Comparison of ENCODE assay signal across 8 cellular contexts in genomic region chr2:64609229-64609994, GRCh38. TPM values are rescaled to one million over a fixed set of nuclear protein-coding genes. Genes with fewer than 3 reads are reported as not detected.
DNase-seq lines count a peak whose midpoint lies in the region; ATAC-seq lines count a peak whose summit lies in the region.

No MANE protein-coding gene starts in this region.

- peak; percentile 45 for ATAC-seq in GM21390 (IDR thresholded peaks at IDR 0.05; ENCODE audit: unreplicated experiment)

- H3K4me3 ChIP-seq in MG63, result peak overlapping the region; percentile 40
- H3K4me3 ChIP-seq in esophagus (ENCODE audit: low read depth in 1 of 2, low read length in 2 of 2), result peak overlapping the region; percentile 57 to 60
- peak overlapping the region; percentile 63 to 73 for H3K4me3 ChIP-seq in mucosa of rectum (ENCODE audit: low read length in 2 of 2)

- no peaks in the 10 kb centered on the region for H3K36me3 ChIP-seq in MG63
- H3K36me3 ChIP-seq in esophagus (ENCODE audit: control insufficient read depth in 2 of 2, insufficient read depth in 2 of 2, low read length in 1 of 2), result no peaks in the 10 kb centered on the region
- no peaks in the 10 kb centered on the region for H3K36me3 ChIP-seq in mucosa of rectum (ENCODE audit: control insufficient read depth in 2 of 2, insufficient read depth in 2 of 2, low read length in 2 of 2)

- H3K27ac ChIP-seq in esophagus (ENCODE audit: low read depth in 2 of 2, low read length in 1 of 2), result peak overlapping the region; percentile 65 to 87
- H3K27ac ChIP-seq in mucosa of rectum (ENCODE audit: low read depth in 2 of 2, low read length in 2 of 2), result peak overlapping the region; percentile 46 to 65

- peak overlapping the region; percentile 83 to 85 for H3K9ac ChIP-seq in mucosa of rectum (ENCODE audit: low read depth in 1 of 2, low read length in 2 of 2)

- DNase-seq in DMS114 treated with DMSO at 0.1 percent for 48 hours (lab: John Stamatoyannopoulos, UW; ENCODE audit: unreplicated experiment) (peak; percentile 12), MG63 (peak; percentile 61), COR-L47 (lab: John Stamatoyannopoulos, UW) (no peak)
- DNase-seq in activated CD8-positive, alpha-beta memory T cell treated with anti-CD3 and anti-CD28 coated beads for 48 hours (ENCODE audit: low read depth in 2 of 3, low spot score in 2 of 3), result peak; percentile 37 to 51 (median 49)
- DNase-seq in stimulated activated naive CD4-positive, alpha-beta T cell treated with Interleukin-2 at 50 U/mL for 16 hours (lab: John Stamatoyannopoulos, UW), result peak; percentile 39

- no peaks in the 10 kb centered on the region for H3K27me3 ChIP-seq in MG63
- H3K27me3 ChIP-seq in esophagus (ENCODE audit: control insufficient read depth in 1 of 2, insufficient read depth in 2 of 2, low read length in 2 of 2), result no peaks in the 10 kb centered on the region
- H3K27me3 ChIP-seq in mucosa of rectum (ENCODE audit: control insufficient read depth in 2 of 2, insufficient read depth in 2 of 2, low read length in 2 of 2), result no peaks in the 10 kb centered on the region

- 10 to 12% methylated on average over 41 to 73 of the region's 73 CpGs for WGBS in esophagus, 2 donors

- H3K4me1 ChIP-seq in esophagus (ENCODE audit: control insufficient read depth in 2 of 2, insufficient read depth in 2 of 2, low read length in 1 of 2), result peaks cover 2 to 12% of the 10 kb centered on the region in 2 donors
- peaks cover 41 to 45% of the 10 kb centered on the region in 2 donors for H3K4me1 ChIP-seq in mucosa of rectum (ENCODE audit: control insufficient read depth in 2 of 2, insufficient read depth in 2 of 2, low read length in 2 of 2)

- no peaks in the 10 kb centered on the region for H3K9me3 ChIP-seq in MG63
- H3K9me3 ChIP-seq in esophagus (ENCODE audit: control insufficient read depth in 2 of 2, insufficient read depth in 1 of 2, low read depth in 1 of 2, low read length in 1 of 2), result no peaks in the 10 kb centered on the region
- H3K9me3 ChIP-seq in mucosa of rectum (ENCODE audit: control insufficient read depth in 2 of 2, low read length in 2 of 2), result no peaks in the 10 kb centered on the region

RNA-seq across cellular contexts. Expression of gene SERTAD2, which starts 44.3 kb away (rescaled TPM):
- total RNA-seq in MG63 (2014; rRNA removed; shearing (Covaris generic); ENCODE audit: low replicate concordance), result 9.4 and 11.6 TPM in 2 replicates
- 10 to 100 TPM; 13.6 to 22.9 TPM for polyA plus RNA-seq in esophagus
